In the genomic region with DNA sequence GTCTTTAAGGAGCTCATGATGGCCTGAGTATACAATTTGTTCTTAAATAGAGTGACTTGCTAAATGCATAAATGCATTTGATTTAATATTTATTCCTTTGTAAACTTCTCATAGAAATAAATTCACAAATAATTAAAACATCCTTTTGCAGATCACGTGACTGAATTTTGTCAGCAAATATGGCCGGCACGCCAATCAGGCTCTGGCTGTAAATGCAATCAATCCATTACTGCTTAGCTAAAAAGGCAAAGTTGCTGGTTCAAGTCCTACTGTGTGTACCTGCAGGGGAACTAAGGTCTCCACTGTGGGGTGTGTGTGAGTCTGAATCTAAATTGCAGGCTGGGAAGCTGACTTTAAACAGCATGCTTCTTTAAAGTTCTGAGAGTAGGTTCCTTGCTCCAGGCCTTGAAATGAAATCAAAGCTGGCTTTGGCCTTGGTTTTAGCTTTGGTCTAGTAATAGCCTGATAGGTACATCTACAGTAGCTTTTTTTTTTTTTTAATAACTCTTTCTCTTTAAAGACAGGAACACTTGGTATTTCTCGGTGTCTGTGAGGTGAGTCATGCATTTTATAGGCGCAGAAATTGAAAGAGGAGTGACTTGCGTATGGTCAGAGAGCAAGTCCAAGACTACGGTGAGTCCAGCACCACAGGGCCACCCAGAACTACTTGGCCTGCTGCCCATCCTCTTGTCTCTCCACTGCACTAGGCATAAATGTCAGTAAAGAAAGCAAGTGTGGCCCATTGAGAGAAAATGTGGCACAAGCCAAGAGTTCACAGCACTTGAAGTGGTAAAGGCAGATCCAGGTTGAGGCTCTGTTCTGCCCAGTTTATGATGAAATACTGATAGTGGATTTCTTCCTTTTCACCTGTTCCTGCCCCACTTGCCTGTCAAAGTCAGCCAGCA, we compare ENCODE assay signal across 1 cellular context.
TF ChIP-seq lines count a peak whose summit lies in the region.

No MANE protein-coding gene starts in this region.

TF ChIP-seq in K562, 482 proteins besides CTCF, POLR2A, EP300 and RAD21 (continued from another document):
- TF ChIP-seq, protein P1, sequence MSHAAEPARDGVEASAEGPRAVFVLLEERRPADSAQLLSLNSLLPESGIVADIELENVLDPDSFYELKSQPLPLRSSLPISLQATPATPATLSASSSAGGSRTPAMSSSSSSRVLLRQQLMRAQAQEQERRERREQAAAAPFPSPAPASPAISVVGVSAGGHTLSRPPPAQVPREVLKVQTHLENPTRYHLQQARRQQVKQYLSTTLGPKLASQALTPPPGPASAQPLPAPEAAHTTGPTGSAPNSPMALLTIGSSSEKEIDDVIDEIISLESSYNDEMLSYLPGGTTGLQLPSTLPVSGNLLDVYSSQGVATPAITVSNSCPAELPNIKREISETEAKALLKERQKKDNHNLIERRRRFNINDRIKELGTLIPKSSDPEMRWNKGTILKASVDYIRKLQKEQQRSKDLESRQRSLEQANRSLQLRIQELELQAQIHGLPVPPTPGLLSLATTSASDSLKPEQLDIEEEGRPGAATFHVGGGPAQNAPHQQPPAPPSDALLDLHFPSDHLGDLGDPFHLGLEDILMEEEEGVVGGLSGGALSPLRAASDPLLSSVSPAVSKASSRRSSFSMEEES (CRISPR knock-in tag; IDR thresholded peaks at IDR 0.05): peak; percentile 95
- TF ChIP-seq RAD51 (IDR thresholded peaks at IDR 0.05; ENCODE audit: borderline replicate concordance, low read depth): peak; percentile 83
- TF ChIP-seq, protein P2, sequence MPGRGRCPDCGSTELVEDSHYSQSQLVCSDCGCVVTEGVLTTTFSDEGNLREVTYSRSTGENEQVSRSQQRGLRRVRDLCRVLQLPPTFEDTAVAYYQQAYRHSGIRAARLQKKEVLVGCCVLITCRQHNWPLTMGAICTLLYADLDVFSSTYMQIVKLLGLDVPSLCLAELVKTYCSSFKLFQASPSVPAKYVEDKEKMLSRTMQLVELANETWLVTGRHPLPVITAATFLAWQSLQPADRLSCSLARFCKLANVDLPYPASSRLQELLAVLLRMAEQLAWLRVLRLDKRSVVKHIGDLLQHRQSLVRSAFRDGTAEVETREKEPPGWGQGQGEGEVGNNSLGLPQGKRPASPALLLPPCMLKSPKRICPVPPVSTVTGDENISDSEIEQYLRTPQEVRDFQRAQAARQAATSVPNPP (IDR thresholded peaks at IDR 0.05; ENCODE audit: borderline replicate concordance, insufficient read depth, insufficient read length): no peak
- peak in 1 of 3 experiments; percentile 45 for TF ChIP-seq YY1 (IDR thresholded peaks at IDR 0.05; ENCODE audit: borderline replicate concordance in 1 of 3, control insufficient read depth in 1 of 3, extremely low read depth in 1 of 3, insufficient read depth in 3 of 3, insufficient read length in 1 of 3, insufficient replicate concordance in 2 of 3, low read depth in 1 of 3, low read length in 2 of 3)
- TF ChIP-seq, protein P3, sequence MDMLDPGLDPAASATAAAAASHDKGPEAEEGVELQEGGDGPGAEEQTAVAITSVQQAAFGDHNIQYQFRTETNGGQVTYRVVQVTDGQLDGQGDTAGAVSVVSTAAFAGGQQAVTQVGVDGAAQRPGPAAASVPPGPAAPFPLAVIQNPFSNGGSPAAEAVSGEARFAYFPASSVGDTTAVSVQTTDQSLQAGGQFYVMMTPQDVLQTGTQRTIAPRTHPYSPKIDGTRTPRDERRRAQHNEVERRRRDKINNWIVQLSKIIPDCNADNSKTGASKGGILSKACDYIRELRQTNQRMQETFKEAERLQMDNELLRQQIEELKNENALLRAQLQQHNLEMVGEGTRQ (CRISPR knock-in tag; IDR thresholded peaks at IDR 0.05): peak; percentile 53
- peak; percentile 50 for TF ChIP-seq CBFA2T2 (conservative IDR thresholded peaks at IDR 0.05)
